10 cellular contexts compared by ENCODE assay signal in the genomic region with DNA sequence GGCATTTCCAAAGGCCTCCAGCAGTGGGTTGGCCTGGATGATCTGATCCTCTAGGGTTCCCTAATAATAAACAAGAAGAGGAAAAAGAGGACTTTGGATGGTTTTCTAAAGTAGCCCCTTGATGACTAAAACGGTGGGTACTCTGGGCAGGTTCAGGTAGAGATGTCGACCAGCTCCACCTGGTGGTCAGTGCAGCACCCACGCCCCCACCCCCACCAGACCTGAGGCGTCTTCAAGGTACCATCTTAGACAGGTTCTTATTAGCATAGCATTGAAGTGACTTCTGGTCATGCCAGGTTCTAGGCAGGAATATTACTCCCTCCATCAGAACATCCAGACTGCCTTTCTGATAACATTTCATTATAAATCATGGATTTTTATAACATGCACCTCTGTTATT. TPM values are rescaled to one million over a fixed set of nuclear protein-coding genes. Genes with fewer than 3 reads are reported as not detected.
DNase-seq lines count a peak whose midpoint lies in the region; ATAC-seq, FAIRE-seq and TF ChIP-seq lines count a peak whose summit lies in the region.
"Had no signal": no experiment of that assay in that cellular context is flagged by ENCODE, and none has a peak within 500 bp of the region (broad histone marks: within the 10 kb centered on the region; RNA-seq: fewer than 3 reads in every experiment).

No MANE protein-coding gene starts in this region.

- H3K9me3 ChIP-seq in K562 (replicated peaks; ENCODE audit: control insufficient read depth, insufficient read depth, low read depth, low read length): no peaks in the 10 kb centered on the region
- H3K9me3 ChIP-seq: HAP-1 had no signal

- no peak for FAIRE-seq in HTR-8/SVneo (lab: Jason Lieb, UNC)
- no peak for FAIRE-seq in K562 (lab: Jason Lieb, UNC)

- peak; percentile 38 for DNase-seq in GM06990 (ENCODE audit: extremely low read depth, insufficient read length)
- DNase-seq in HTR-8/SVneo (ENCODE audit: insufficient read length, low spot score): peak; percentile 18
- DNase-seq in K562 (ENCODE audit: extremely low read depth in 1 of 4, low spot score in 3 of 4): peak; percentile 18 to 60 (median 58)
- DNase-seq in progenitor cell of endocrine pancreas (ENCODE audit: low spot score, unreplicated experiment): no peak
- DNase-seq in NCI-H526 treated with DMSO at 0.1 percent for 48 hours (lab: John Stamatoyannopoulos, UW): no peak
- no peak for DNase-seq in activated CD4-positive, CD25-positive, alpha-beta regulatory T cell treated with anti-CD3 and anti-CD28 coated beads, Interleukin-2, amount 50 U/mL, for 72 hours
- no peak for DNase-seq in effector CD8-positive, alpha-beta T cell (lab: John Stamatoyannopoulos, UW)
- DNase-seq in NCI-H1694 treated with DMSO at 0.1 percent for 48 hours (lab: John Stamatoyannopoulos, UW): no peak

- intact Hi-C loops in K562 (cut with micrococcal nuclease): loop anchor here (10.0 kb wide), 1 partner anchor 63 kb away; no protein-coding TSS in a partner anchor

- in situ Hi-C loops in K562 (cut with MboI): no loop called here

- no peak for TF ChIP-seq EP300 in K562 (IDR thresholded peaks at IDR 0.05; ENCODE audit: low read length)

- POLR2A ChIA-PET in K562 (lab: Yijun Ruan, JAX): no interaction called here

- no peak overlapping the region for H3K9ac ChIP-seq in K562 (ENCODE audit: insufficient read depth in 1 of 2, low read depth in 2 of 2, low read length in 2 of 2)

- H2AFZ ChIP-seq in K562 (ENCODE audit: low read depth, low read length): no peak overlapping the region

- BruUV-seq in K562 (replicated peaks; lab: Mats Ljungman, UMichigan): no TSS peak

- H3K4me3 Mint-ChIP-seq in progenitor cell of endocrine pancreas (ENCODE audit: low read depth): no peak overlapping the region
- H3K4me3 Mint-ChIP-seq: central memory CD8-positive, alpha-beta T cell had no signal

- H3K4me1 ChIP-seq in K562 (replicated peaks in 1 of 2; ENCODE audit: control insufficient read depth in 2 of 2, insufficient read depth in 2 of 2, low read length in 2 of 2): no peaks in the 10 kb centered on the region
- H3K4me1 ChIP-seq: HAP-1 had no signal

- H3K27me3 Mint-ChIP-seq in progenitor cell of endocrine pancreas: peaks cover 22% of the 10 kb centered on the region

- H3K9me3 Mint-ChIP-seq in progenitor cell of endocrine pancreas (ENCODE audit: low read depth): no peaks in the 10 kb centered on the region
- H3K9me3 Mint-ChIP-seq: central memory CD8-positive, alpha-beta T cell had no signal

- WGBS in K562 (ENCODE audit: insufficient coverage, low coverage, missing lambda C conversion rate): 0% methylated on average over 2 of the region's 4 CpGs

- H3K27ac Mint-ChIP-seq in progenitor cell of endocrine pancreas: no peak overlapping the region

- no peaks in the 10 kb centered on the region for H3K4me1 Mint-ChIP-seq in progenitor cell of endocrine pancreas (ENCODE audit: low read depth)
- H3K4me1 Mint-ChIP-seq: central memory CD8-positive, alpha-beta T cell had no signal

- no peak overlapping the region for H3K27ac ChIP-seq in K562 (ENCODE audit: extremely low read depth, low read depth, low read length)

- no peaks in the 10 kb centered on the region for H3K9me1 ChIP-seq in K562 (ENCODE audit: control insufficient read depth, insufficient read depth, low read length)

- no peak for TF ChIP-seq POLR2A in K562 (conservative IDR thresholded peaks at IDR 0.05)

- peaks cover 1% of the 10 kb centered on the region; the same call in 1 of the 2 replicates for H3K27me3 ChIP-seq in GM06990 (replicated peaks; ENCODE audit: control insufficient read depth, insufficient read depth, low read length)
- no peaks in the 10 kb centered on the region for H3K27me3 ChIP-seq in K562 (ENCODE audit: control insufficient read depth in 2 of 2, insufficient read depth in 2 of 2, low read length in 2 of 2)

- peak; percentile 84 for TF ChIP-seq CTCF in GM06990 (IDR thresholded peaks at IDR 0.05; ENCODE audit: insufficient read depth, low read length, poor library complexity, severe bottlenecking)
- peak; percentile 51 to 64 (median 52) for TF ChIP-seq CTCF in K562 (IDR thresholded peaks at IDR 0.05 in 2 of 3, conservative IDR thresholded peaks at IDR 0.05 in 1 of 3; ENCODE audit: insufficient read depth in 2 of 3, low read depth in 1 of 3, low read length in 3 of 3)
- peak; percentile 53 for TF ChIP-seq CTCF in progenitor cell of endocrine pancreas (IDR thresholded peaks at IDR 0.05; ENCODE audit: unreplicated experiment)

- H3K4me3 ChIP-seq in GM06990 (replicated peaks; ENCODE audit: low read depth, low read length): no peak overlapping the region
- H3K4me3 ChIP-seq in K562: no peak overlapping the region
- H3K4me3 ChIP-seq: HAP-1 had no signal

- H4K20me1 ChIP-seq in K562 (replicated peaks; ENCODE audit: control insufficient read depth, insufficient read depth, low read length): no peaks in the 10 kb centered on the region

- CTCF ChIA-PET in K562 (lab: Yijun Ruan, JAX; ENCODE audit: low intra/inter-chr PET ratio): no interaction called here

- peak; percentile 80 for ATAC-seq in K562

- no peaks in the 10 kb centered on the region for H3K79me2 ChIP-seq in K562 (ENCODE audit: control insufficient read depth, insufficient read depth, low read length)

- H3K4me2 ChIP-seq in K562 (ENCODE audit: insufficient read depth, low read length): no peak overlapping the region

- H3K36me3 Mint-ChIP-seq in progenitor cell of endocrine pancreas (ENCODE audit: insufficient read depth): no peaks in the 10 kb centered on the region

- H3K36me3 ChIP-seq in GM06990 (ENCODE audit: control insufficient read depth, insufficient read depth, low read length): no peaks in the 10 kb centered on the region
- H3K36me3 ChIP-seq in K562 (ENCODE audit: control insufficient read depth, insufficient read depth, low read length): no peaks in the 10 kb centered on the region
- H3K36me3 ChIP-seq: HAP-1 had no signal

- peak in 1 of 2 experiments; percentile 23; a peak in 1 of 4 replicates for TF ChIP-seq RAD21 in K562 (CRISPR knock-in tag; conservative IDR thresholded peaks at IDR 0.05 in 1 of 2, IDR thresholded peaks at IDR 0.05 in 1 of 2)

TF ChIP-seq in K562, 482 proteins besides CTCF, POLR2A, EP300 and RAD21 (continues in another document):
- TF ChIP-seq RAD51 (IDR thresholded peaks at IDR 0.05; ENCODE audit: borderline replicate concordance, low read depth): no peak
- TF ChIP-seq YY1 (IDR thresholded peaks at IDR 0.05; ENCODE audit: borderline replicate concordance in 1 of 3, control insufficient read depth in 1 of 3, extremely low read depth in 1 of 3, insufficient read depth in 3 of 3, insufficient read length in 1 of 3, insufficient replicate concordance in 2 of 3, low read depth in 1 of 3, low read length in 2 of 3): no peak
- no peak for TF ChIP-seq ZNF589 (CRISPR knock-in tag; IDR thresholded peaks at IDR 0.05; ENCODE audit: low read depth)
- no peak for TF ChIP-seq MIER1 (IDR thresholded peaks at IDR 0.05; ENCODE audit: low read depth)
- TF ChIP-seq CREB5 (CRISPR knock-in tag; IDR thresholded peaks at IDR 0.05): no peak
- no peak for TF ChIP-seq TRIM25 (IDR thresholded peaks at IDR 0.05; ENCODE audit: borderline replicate concordance)

RNA-seq across cellular contexts. Expression of gene MYH13, which starts 15.0 kb away (rescaled TPM):
- not detected in 2 replicates for total RNA-seq in K562 (2011; cell fraction: chromatin; rRNA removed; ENCODE audit: low replicate concordance)
- not detected in 2 replicates for total RNA-seq in K562 (2011; cell fraction: nucleolus; rRNA removed)
- total RNA-seq in K562 (2011; cell fraction: nucleoplasm; rRNA removed): not detected in 2 replicates
- total RNA-seq in K562 (2014; rRNA removed) (not detected in 2 replicates), K562 (2014; rRNA removed; fragmentation: Illumina TruSeq; extraction: Trizol) (not detected in 2 replicates), K562 (2015; rRNA removed; fragmentation: Illumina TruSeq; extraction: Trizol) (not detected in 2 replicates), K562 (2021) (not detected in 2 replicates), progenitor cell of endocrine pancreas (not detected in 2 replicates)
- polyA plus RNA-seq in K562 (2011; rRNA removed) (not detected in 2 replicates), K562 (2014; fragmentation: Illumina TruSeq; extraction: Trizol) (not detected in 2 replicates), K562 (2014; fragmentation: Nextera tagmentation; extraction: Ambion mirVana) (under 1 TPM in 1 of 2 experiments, not detected in 1; 0.01 TPM), K562 (2014; rRNA removed) (not detected in 2 replicates)
- not detected in 2 replicates for polyA plus RNA-seq in K562 (2011; cell fraction: cytosol; rRNA removed)
- polyA plus RNA-seq in K562 (2011; cell fraction: nucleus; rRNA removed): not detected in 2 replicates
- polyA plus RNA-seq in K562 (2012): 0.03 TPM in 1 of 2 replicates, not detected in the other
- not detected in 2 replicates for polyA minus RNA-seq in K562 (2011; rRNA and poly(A)+ RNA removed)
- polyA minus RNA-seq in K562 (2011; cell fraction: cytosol; rRNA and poly(A)+ RNA removed): not detected in 2 replicates
- polyA minus RNA-seq in K562 (2011; cell fraction: nucleus; rRNA and poly(A)+ RNA removed): not detected in 2 replicates

Comparison
In these comparisons a context has a peak if more than half of its experiments do, and no peak if none do; other contexts are left out.
1. DNase-seq: peak in GM06990 (single experiment), HTR-8/SVneo (single experiment) and K562 (4 of 4); none in progenitor cell of endocrine pancreas (single experiment), NCI-H526 treated with DMSO at 0.1 percent for 48 hours (single experiment), activated CD4-positive, CD25-positive, alpha-beta regulatory T cell treated with anti-CD3 and anti-CD28 coated beads, Interleukin-2, amount 50 U/mL, for 72 hours (single experiment), effector CD8-positive, alpha-beta T cell (single experiment) and NCI-H1694 treated with DMSO at 0.1 percent for 48 hours (single experiment).
2. Peak in every context shown above with its lines, with median percentiles within 50 percentile points of each other: CTCF ChIP-seq.